In the genomic region with DNA sequence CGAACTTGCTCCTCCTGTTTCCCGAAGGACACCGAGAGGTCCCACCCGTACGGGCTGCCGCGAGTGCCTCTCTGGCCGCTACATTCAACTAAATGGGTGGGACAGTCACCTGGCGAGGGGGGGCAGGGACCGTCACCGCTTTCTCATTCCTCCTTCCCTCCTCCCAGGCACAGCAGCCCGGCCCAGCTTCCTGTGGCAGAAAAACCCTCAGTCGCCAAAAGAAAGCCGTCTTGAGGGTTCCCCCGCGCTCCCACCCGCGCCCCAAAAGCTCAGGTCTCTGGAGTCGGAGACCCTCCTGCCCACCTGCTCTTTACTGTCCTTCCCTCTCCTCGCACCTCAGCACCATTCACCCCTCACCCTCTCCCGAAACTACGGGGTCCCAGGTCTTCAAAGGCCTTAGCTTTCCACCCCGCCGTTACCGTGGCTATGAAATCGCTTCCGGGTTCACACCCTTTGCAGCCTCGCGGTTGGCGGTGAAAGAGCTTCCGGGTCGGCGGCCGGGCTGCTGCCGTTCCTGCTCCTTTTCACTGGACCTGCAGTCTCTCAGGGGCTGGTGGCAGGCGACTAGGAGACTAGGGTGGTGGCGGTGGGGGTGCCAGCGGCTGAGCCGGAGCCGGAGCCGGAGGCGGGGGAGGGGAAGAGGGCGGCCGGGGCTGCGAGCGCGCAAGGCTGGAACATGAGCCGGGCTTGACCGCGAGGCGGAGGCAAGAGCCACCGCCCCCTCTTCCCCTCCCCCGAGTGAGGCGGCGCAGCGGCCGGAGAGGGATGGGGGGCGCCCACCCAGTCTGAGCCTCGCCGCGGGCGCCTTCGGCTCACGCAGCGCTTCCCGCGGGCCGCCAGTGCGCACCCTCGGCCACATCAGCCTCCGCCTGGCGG, we compare ENCODE assay signal across 1 cellular context.
TF ChIP-seq lines count a peak whose summit lies in the region.

ANKIB1 (plus strand) TSS at position 488 of the 876 bp plus-strand sequence. CDS start 49,005 bp downstream, outside the sequence.
KRIT1 (minus strand) TSS at position 428 of the 876 bp plus-strand sequence. CDS start 3,779 bp downstream, outside the sequence.

TF ChIP-seq in WTC11, 78 proteins besides CTCF, POLR2A, EP300 and RAD21 (continued from another document):
- TF ChIP-seq NFYB (CRISPR knock-in tag; conservative IDR thresholded peaks at IDR 0.05; ENCODE audit: low read depth) (peak; percentile 54), MAX (CRISPR knock-in tag; IDR thresholded peaks at IDR 0.05) (peak; percentile 68; the same call in 1 of the 2 replicates), ZNF532 (CRISPR knock-in tag; IDR thresholded peaks at IDR 0.05; ENCODE audit: borderline replicate concordance) (no peak), ETV6 (CRISPR knock-in tag; IDR thresholded peaks at IDR 0.05) (0 out of 2 replicates have a peak, but pooled peaks have one; percentile 3), MXD4 (CRISPR knock-in tag; IDR thresholded peaks at IDR 0.05; ENCODE audit: borderline replicate concordance) (no peak), TEAD4 (CRISPR knock-in tag; IDR thresholded peaks at IDR 0.05) (0 out of 2 replicates have a peak, but pooled peaks have one; percentile 20), TEAD1 (CRISPR knock-in tag; IDR thresholded peaks at IDR 0.05) (peak; percentile 75; the same call in 1 of the 2 replicates)
- TF ChIP-seq, protein P1, sequence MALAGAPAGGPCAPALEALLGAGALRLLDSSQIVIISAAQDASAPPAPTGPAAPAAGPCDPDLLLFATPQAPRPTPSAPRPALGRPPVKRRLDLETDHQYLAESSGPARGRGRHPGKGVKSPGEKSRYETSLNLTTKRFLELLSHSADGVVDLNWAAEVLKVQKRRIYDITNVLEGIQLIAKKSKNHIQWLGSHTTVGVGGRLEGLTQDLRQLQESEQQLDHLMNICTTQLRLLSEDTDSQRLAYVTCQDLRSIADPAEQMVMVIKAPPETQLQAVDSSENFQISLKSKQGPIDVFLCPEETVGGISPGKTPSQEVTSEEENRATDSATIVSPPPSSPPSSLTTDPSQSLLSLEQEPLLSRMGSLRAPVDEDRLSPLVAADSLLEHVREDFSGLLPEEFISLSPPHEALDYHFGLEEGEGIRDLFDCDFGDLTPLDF (CRISPR knock-in tag; IDR thresholded peaks at IDR 0.05), result no peak
- TF ChIP-seq, protein P2, sequence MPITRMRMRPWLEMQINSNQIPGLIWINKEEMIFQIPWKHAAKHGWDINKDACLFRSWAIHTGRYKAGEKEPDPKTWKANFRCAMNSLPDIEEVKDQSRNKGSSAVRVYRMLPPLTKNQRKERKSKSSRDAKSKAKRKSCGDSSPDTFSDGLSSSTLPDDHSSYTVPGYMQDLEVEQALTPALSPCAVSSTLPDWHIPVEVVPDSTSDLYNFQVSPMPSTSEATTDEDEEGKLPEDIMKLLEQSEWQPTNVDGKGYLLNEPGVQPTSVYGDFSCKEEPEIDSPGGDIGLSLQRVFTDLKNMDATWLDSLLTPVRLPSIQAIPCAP (CRISPR knock-in tag; IDR thresholded peaks at IDR 0.05), result no peak
- TF ChIP-seq, protein P3, sequence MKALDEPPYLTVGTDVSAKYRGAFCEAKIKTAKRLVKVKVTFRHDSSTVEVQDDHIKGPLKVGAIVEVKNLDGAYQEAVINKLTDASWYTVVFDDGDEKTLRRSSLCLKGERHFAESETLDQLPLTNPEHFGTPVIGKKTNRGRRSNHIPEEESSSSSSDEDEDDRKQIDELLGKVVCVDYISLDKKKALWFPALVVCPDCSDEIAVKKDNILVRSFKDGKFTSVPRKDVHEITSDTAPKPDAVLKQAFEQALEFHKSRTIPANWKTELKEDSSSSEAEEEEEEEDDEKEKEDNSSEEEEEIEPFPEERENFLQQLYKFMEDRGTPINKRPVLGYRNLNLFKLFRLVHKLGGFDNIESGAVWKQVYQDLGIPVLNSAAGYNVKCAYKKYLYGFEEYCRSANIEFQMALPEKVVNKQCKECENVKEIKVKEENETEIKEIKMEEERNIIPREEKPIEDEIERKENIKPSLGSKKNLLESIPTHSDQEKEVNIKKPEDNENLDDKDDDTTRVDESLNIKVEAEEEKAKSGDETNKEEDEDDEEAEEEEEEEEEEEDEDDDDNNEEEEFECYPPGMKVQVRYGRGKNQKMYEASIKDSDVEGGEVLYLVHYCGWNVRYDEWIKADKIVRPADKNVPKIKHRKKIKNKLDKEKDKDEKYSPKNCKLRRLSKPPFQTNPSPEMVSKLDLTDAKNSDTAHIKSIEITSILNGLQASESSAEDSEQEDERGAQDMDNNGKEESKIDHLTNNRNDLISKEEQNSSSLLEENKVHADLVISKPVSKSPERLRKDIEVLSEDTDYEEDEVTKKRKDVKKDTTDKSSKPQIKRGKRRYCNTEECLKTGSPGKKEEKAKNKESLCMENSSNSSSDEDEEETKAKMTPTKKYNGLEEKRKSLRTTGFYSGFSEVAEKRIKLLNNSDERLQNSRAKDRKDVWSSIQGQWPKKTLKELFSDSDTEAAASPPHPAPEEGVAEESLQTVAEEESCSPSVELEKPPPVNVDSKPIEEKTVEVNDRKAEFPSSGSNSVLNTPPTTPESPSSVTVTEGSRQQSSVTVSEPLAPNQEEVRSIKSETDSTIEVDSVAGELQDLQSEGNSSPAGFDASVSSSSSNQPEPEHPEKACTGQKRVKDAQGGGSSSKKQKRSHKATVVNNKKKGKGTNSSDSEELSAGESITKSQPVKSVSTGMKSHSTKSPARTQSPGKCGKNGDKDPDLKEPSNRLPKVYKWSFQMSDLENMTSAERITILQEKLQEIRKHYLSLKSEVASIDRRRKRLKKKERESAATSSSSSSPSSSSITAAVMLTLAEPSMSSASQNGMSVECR (CRISPR knock-in tag; IDR thresholded peaks at IDR 0.05; ENCODE audit: borderline replicate concordance), result peak; percentile 38; the same call in 1 of the 2 replicates
